ENCODE assay signal across 10 cellular contexts in the genomic region with DNA sequence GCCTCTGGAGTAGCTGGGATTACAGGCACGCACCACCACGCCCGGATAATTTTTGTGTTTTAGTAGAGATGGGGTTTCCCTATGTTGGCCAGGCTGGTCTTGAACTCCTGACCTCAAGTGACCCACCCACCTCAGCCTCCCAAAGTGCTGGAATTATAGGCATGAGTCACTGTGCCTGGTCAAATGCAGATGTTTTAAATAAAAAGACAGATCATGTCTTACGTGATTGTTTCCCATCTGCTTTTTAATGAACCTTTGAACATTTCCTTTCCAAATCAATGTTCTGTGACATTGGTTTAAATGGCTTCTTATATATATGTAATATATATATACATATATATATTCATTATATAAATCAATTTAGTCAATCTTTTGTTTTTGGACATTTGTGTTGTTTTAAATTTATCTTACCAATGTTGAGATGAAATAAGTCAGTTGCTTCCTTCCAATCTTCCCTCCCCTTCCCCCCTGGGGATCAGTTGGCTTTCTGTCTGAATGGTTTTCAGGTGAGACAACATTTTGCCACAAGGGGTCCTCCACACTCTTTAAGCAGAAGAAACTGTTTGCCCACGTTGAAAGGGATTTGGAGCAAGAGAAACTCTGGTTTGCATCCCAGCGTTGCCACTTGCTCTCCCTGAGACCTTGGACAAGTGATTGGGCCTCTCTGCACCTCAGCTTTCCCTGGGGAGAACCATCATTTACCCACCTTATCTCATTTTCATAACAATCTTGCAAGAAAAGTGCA. TPM values are rescaled to one million over a fixed set of nuclear protein-coding genes. Genes with fewer than 3 reads are reported as not detected.
DNase-seq lines count a peak whose midpoint lies in the region; ATAC-seq and TF ChIP-seq lines count a peak whose summit lies in the region.
"Had no signal": no experiment of that assay in that cellular context is flagged by ENCODE, and none has a peak within 500 bp of the region (broad histone marks: within the 10 kb centered on the region; RNA-seq: fewer than 3 reads in every experiment).

No MANE protein-coding gene starts in this region.

- DNase-seq in DMS53 (lab: John Stamatoyannopoulos, UW) (peak; percentile 60), DMS53 treated with DMSO at 0.1 percent for 48 hours (lab: John Stamatoyannopoulos, UW; ENCODE audit: unreplicated experiment) (no peak), NCI-H1092 treated with DMSO at 0.1 percent for 48 hours (lab: John Stamatoyannopoulos, UW) (peak; percentile 62), T1000 (lab: John Stamatoyannopoulos, UW) (no peak), NCI-H2081 treated with DMSO at 0.1 percent for 48 hours (lab: John Stamatoyannopoulos, UW) (no peak)
- DNase-seq: effector memory CD4-positive, alpha-beta T cell; KG1 had no signal

- H4K20me1 ChIP-seq in neural cell (ENCODE audit: insufficient read depth), result no peaks in the 10 kb centered on the region

- no peak overlapping the region for H3K9ac ChIP-seq in neural cell (ENCODE audit: low read length)

- no peak overlapping the region for H2AFZ ChIP-seq in neural cell (ENCODE audit: low read depth, low read length)

- no peak overlapping the region for H3K4me2 ChIP-seq in neural cell (ENCODE audit: low read length)

- no peak for ATAC-seq in HG03378 (IDR thresholded peaks at IDR 0.05; ENCODE audit: unreplicated experiment)

- TF ChIP-seq CTCF in VCaP (conservative IDR thresholded peaks at IDR 0.05) (peak; percentile 89), neural cell (IDR thresholded peaks at IDR 0.05; ENCODE audit: poor library complexity, severe bottlenecking) (peak; percentile 39)

- TF ChIP-seq RAD21 in neural cell (conservative IDR thresholded peaks at IDR 0.05), result peak; percentile 41

- H3K9me2 ChIP-seq in neural cell (ENCODE audit: insufficient read depth, low read length), result no peaks in the 10 kb centered on the region

- no peak overlapping the region for H3K27ac ChIP-seq in VCaP
- H3K27ac ChIP-seq in neural cell (ENCODE audit: low read length), result no peak overlapping the region

- no peaks in the 10 kb centered on the region for H3K36me3 ChIP-seq in neural cell (ENCODE audit: insufficient read depth, low read length)

- H3K4me3 ChIP-seq in neural cell (ENCODE audit: low read length), result no peak overlapping the region

- no peaks in the 10 kb centered on the region for H3K79me2 ChIP-seq in neural cell (replicated peaks; ENCODE audit: insufficient read depth, low read length)

- no peaks in the 10 kb centered on the region for H3K9me3 ChIP-seq in neural cell (ENCODE audit: low read length)

- no peaks in the 10 kb centered on the region for H3F3A ChIP-seq in neural cell (ENCODE audit: insufficient read depth, low read length, poor library complexity, severe bottlenecking)

- no peak for TF ChIP-seq EP300 in neural cell (conservative IDR thresholded peaks at IDR 0.05; ENCODE audit: poor library complexity, severe bottlenecking)

- no peaks in the 10 kb centered on the region for H3K27me3 ChIP-seq in neural cell (ENCODE audit: insufficient read depth, low read depth, low read length)

TF ChIP-seq in neural cell, 6 proteins besides CTCF, POLR2A, EP300 and RAD21:
- TF ChIP-seq SMC3 (conservative IDR thresholded peaks at IDR 0.05; ENCODE audit: poor library complexity), result peak; percentile 43
- TF ChIP-seq, protein P1, sequence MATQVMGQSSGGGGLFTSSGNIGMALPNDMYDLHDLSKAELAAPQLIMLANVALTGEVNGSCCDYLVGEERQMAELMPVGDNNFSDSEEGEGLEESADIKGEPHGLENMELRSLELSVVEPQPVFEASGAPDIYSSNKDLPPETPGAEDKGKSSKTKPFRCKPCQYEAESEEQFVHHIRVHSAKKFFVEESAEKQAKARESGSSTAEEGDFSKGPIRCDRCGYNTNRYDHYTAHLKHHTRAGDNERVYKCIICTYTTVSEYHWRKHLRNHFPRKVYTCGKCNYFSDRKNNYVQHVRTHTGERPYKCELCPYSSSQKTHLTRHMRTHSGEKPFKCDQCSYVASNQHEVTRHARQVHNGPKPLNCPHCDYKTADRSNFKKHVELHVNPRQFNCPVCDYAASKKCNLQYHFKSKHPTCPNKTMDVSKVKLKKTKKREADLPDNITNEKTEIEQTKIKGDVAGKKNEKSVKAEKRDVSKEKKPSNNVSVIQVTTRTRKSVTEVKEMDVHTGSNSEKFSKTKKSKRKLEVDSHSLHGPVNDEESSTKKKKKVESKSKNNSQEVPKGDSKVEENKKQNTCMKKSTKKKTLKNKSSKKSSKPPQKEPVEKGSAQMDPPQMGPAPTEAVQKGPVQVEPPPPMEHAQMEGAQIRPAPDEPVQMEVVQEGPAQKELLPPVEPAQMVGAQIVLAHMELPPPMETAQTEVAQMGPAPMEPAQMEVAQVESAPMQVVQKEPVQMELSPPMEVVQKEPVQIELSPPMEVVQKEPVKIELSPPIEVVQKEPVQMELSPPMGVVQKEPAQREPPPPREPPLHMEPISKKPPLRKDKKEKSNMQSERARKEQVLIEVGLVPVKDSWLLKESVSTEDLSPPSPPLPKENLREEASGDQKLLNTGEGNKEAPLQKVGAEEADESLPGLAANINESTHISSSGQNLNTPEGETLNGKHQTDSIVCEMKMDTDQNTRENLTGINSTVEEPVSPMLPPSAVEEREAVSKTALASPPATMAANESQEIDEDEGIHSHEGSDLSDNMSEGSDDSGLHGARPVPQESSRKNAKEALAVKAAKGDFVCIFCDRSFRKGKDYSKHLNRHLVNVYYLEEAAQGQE (IDR thresholded peaks at IDR 0.05; ENCODE audit: borderline replicate concordance), result no peak
- TF ChIP-seq EZH2 (IDR thresholded peaks at IDR 0.05; ENCODE audit: borderline replicate concordance, insufficient read depth, low read length, poor library complexity, severe bottlenecking), result no peak
TF ChIP-seq in neural cell: peak in this region for 1.

RNA-seq across cellular contexts. Expression of a gene that starts 47.6 kb away (rescaled TPM):
- polyA plus RNA-seq in neural cell, result 14.2 and 24.7 TPM in 2 replicates
- 28.5 and 30.9 TPM in 2 replicates for polyA minus RNA-seq in neural cell

Comparison
In these comparisons a context has a peak if more than half of its experiments do, and no peak if none do; other contexts are left out.
1. DNase-seq: peak in DMS53 (single experiment) and NCI-H1092 treated with DMSO at 0.1 percent for 48 hours (single experiment); none in DMS53 treated with DMSO at 0.1 percent for 48 hours (single experiment), T1000 (single experiment) and NCI-H2081 treated with DMSO at 0.1 percent for 48 hours (single experiment).